In the genomic region with DNA sequence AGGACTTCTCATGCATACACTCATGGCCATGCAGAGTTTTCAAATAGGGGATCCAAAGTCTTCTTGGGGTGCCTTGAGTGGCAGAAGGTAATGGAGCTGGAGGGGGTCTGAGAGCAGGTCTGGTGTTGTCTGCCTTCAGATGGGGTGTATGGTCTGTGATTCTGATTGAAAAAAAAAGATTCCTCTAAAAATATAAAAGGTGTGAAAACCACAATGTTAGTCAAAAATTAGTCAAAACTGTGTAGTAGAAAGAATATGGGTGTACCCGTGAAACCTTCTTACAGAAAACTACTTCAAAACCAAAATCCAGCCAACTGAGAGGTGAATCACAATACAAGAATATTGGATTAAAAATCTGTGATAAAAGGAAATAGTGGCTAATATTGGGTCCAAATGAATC, we compare ENCODE assay signal across 13 cellular contexts. TPM values are rescaled to one million over a fixed set of nuclear protein-coding genes. Genes with fewer than 3 reads are reported as not detected.
DNase-seq lines count a peak whose midpoint lies in the region; ATAC-seq and TF ChIP-seq lines count a peak whose summit lies in the region.
"Had no signal": no experiment of that assay in that cellular context is flagged by ENCODE, and none has a peak within 500 bp of the region (broad histone marks: within the 10 kb centered on the region; RNA-seq: fewer than 3 reads in every experiment).

No MANE protein-coding gene starts in this region.

- CTCF ChIA-PET in activated CD4-positive, alpha-beta T cell treated with anti-CD3 and anti-CD28 coated beads for 36 hours (lab: Charles Lee), result interaction anchor here (1.2 kb wide), 1 partner anchor 16 kb away, joined by 3 read pairs; no protein-coding TSS in a partner anchor

- peak overlapping the region; percentile 6 for H3K27ac ChIP-seq in neutrophil
- H3K27ac ChIP-seq: tibial nerve had no signal

- H3K4me1 Mint-ChIP-seq in activated CD4-positive, alpha-beta T cell treated with anti-CD3 and anti-CD28 coated beads for 36 hours, result peaks cover 64% of the 10 kb centered on the region
- H3K4me1 Mint-ChIP-seq in T-helper 17 cell, result peaks cover 48% of the 10 kb centered on the region

- H3K27ac Mint-ChIP-seq in activated CD4-positive, alpha-beta T cell treated with anti-CD3 and anti-CD28 coated beads for 36 hours, result peak overlapping the region; percentile 83
- H3K27ac Mint-ChIP-seq in T-helper 17 cell, result peak overlapping the region; percentile 89

- peaks cover 59% of the 10 kb centered on the region for H3K36me3 ChIP-seq in neutrophil
- H3K36me3 ChIP-seq: tibial nerve had no signal

- TF ChIP-seq CTCF in neutrophil (IDR thresholded peaks at IDR 0.05), result no peak

- peaks cover 66% of the 10 kb centered on the region for H3K36me3 Mint-ChIP-seq in activated CD4-positive, alpha-beta T cell treated with anti-CD3 and anti-CD28 coated beads for 36 hours (ENCODE audit: low read depth)
- peaks cover 9% of the 10 kb centered on the region for H3K36me3 Mint-ChIP-seq in T-helper 17 cell (ENCODE audit: low read depth)

- POLR2A ChIA-PET in activated CD4-positive, alpha-beta T cell treated with anti-CD3 and anti-CD28 coated beads for 36 hours (lab: Charles Lee), result no interaction called here

- intact Hi-C loops in activated CD4-positive, alpha-beta T cell treated with anti-CD3 and anti-CD28 coated beads for 36 hours (cut with DNase I, micrococcal nuclease), result loop anchor here (1.0 to 10.0 kb wide), 10 partner anchors 20 to 918 kb away; a partner anchor contains a TSS

- H3K9me3 ChIP-seq in T-helper 17 cell (ENCODE audit: control insufficient read depth, low read length, poor library complexity, severe bottlenecking) (no peaks in the 10 kb centered on the region), neutrophil (no peaks in the 10 kb centered on the region)
- H3K9me3 ChIP-seq: tibial nerve had no signal

- no peak overlapping the region for H3K4me3 ChIP-seq in neutrophil (ENCODE audit: low read depth in 1 of 2, low read length in 1 of 2)
- H3K4me3 ChIP-seq: tibial nerve had no signal

- H3K27me3 Mint-ChIP-seq in activated CD4-positive, alpha-beta T cell treated with anti-CD3 and anti-CD28 coated beads for 36 hours, result no peaks in the 10 kb centered on the region
- H3K27me3 Mint-ChIP-seq in T-helper 17 cell, result no peaks in the 10 kb centered on the region

- H3K27me3 ChIP-seq in neutrophil, result no peaks in the 10 kb centered on the region
- H3K27me3 ChIP-seq: tibial nerve had no signal

- H3K4me3 Mint-ChIP-seq in activated CD4-positive, alpha-beta T cell treated with anti-CD3 and anti-CD28 coated beads for 36 hours, result peak overlapping the region; percentile 10
- no peak overlapping the region for H3K4me3 Mint-ChIP-seq in T-helper 17 cell

- peaks cover 7% of the 10 kb centered on the region for H3K9me3 Mint-ChIP-seq in activated CD4-positive, alpha-beta T cell treated with anti-CD3 and anti-CD28 coated beads for 36 hours (ENCODE audit: low read depth)

- H3K4me1 ChIP-seq in neutrophil (ENCODE audit: control insufficient read depth in 1 of 2, insufficient read depth in 1 of 2, low read depth in 1 of 2, low read length in 1 of 2), result peaks cover 7 to 10% of the 10 kb centered on the region in 2 experiments

- DNase-seq in activated CD4-positive, alpha-beta T cell treated with anti-CD3 and anti-CD28 coated beads for 36 hours, result no peak
- no peak for DNase-seq in activated CD4-positive, alpha-beta T cell treated with anti-CD3 and anti-CD28 coated beads, Interleukin-2, amount 50 U/mL, for 48 hours
- no peak for DNase-seq in T-helper 17 cell
- no peak for DNase-seq in NOMO-1 (lab: John Stamatoyannopoulos, UW; ENCODE audit: unreplicated experiment in 2 of 2)
- DNase-seq: activated CD4-positive, alpha-beta T cell treated with anti-CD3 and anti-CD28 coated beads for 48 hours; Calu3; mesenchymal stem cell; NCI-H226 had no signal

- peak; percentile 75 for ATAC-seq in activated CD4-positive, alpha-beta T cell treated with anti-CD3 and anti-CD28 coated beads for 36 hours
- ATAC-seq in GM19467 (IDR thresholded peaks at IDR 0.05; ENCODE audit: unreplicated experiment), result peak; percentile 43
- no peak for ATAC-seq in T-helper 17 cell
- ATAC-seq in HG03520 (IDR thresholded peaks at IDR 0.05; ENCODE audit: unreplicated experiment), result no peak
- no peak for ATAC-seq in GM21825 (IDR thresholded peaks at IDR 0.05; ENCODE audit: unreplicated experiment)

RNA-seq across cellular contexts. Expression of a gene that starts 20.1 kb away (rescaled TPM):
- 100 to 1,000 TPM; 189 to 198 TPM for total RNA-seq in activated CD4-positive, alpha-beta T cell treated with anti-CD3 and anti-CD28 coated beads for 36 hours
- 100 to 1,000 TPM; 249 to 284 TPM for total RNA-seq in T-helper 17 cell
- total RNA-seq: Calu3 had no signal

Comparison
In these comparisons a context has a peak if more than half of its experiments do, and no peak if none do; other contexts are left out.
1. ATAC-seq: peak in activated CD4-positive, alpha-beta T cell treated with anti-CD3 and anti-CD28 coated beads for 36 hours (single experiment) and GM19467 (single experiment); none in T-helper 17 cell (single experiment), HG03520 (single experiment) and GM21825 (single experiment).